Comparison of ENCODE assay signal across 8 cellular contexts in the genomic region with DNA sequence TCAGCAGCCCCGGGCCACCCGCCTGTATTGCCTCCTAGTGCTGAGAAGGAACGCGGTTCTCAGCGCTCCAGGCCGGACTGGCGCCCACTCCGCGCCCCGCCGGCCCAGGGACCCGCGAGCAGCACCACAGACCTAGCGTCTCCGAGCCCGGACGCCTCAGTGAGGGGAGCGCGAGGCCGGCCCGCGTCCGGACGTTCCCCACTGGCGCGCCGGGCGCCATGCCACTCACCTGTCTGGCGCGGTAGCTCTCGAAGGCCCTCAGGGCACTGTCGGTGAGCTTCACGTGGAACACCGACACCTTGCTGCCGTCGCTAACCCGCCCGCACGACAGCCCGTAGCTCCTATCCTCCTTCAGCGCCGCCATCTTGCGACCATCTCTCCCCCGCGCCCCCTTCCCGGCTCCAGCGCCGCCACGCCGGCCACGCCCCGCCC. TPM values are rescaled to one million over a fixed set of nuclear protein-coding genes. Genes with fewer than 3 reads are reported as not detected.
DNase-seq lines count a peak whose midpoint lies in the region; ATAC-seq, FAIRE-seq and TF ChIP-seq lines count a peak whose summit lies in the region.

A gene (minus strand): TSS at position 379 of the 432 bp plus-strand sequence. CDS start 15 bp downstream, at position 364.

- no peaks in the 10 kb centered on the region for H3K27me3 ChIP-seq in OCI-LY1 (ENCODE audit: insufficient read depth, low read length)
- no peaks in the 10 kb centered on the region for H3K27me3 ChIP-seq in endothelial cell of umbilical vein (ENCODE audit: control insufficient read depth in 2 of 2, insufficient read depth in 2 of 2, low read length in 2 of 2)
- no peaks in the 10 kb centered on the region for H3K27me3 ChIP-seq in neural cell (ENCODE audit: insufficient read depth, low read depth, low read length)

- peak within 1 kb of the TSS; percentile 49 for H3K27ac ChIP-seq in OCI-LY1 (ENCODE audit: low read depth, low read length, poor library complexity, severe bottlenecking)
- H3K27ac ChIP-seq in endothelial cell of umbilical vein (ENCODE audit: insufficient read depth, low read depth, low read length): peak within 1 kb of the TSS; percentile 89
- peak within 1 kb of the TSS; percentile 78 for H3K27ac ChIP-seq in neural cell (ENCODE audit: low read length)

- no peaks in the 10 kb centered on the region for H3K9me2 ChIP-seq in OCI-LY1 (ENCODE audit: low read depth, low read length)
- H3K9me2 ChIP-seq in neural cell (ENCODE audit: insufficient read depth, low read length): no peaks in the 10 kb centered on the region

- H3K4me2 ChIP-seq in OCI-LY1 (ENCODE audit: low read length) (peak within 1 kb of the TSS; percentile 87), endothelial cell of umbilical vein (ENCODE audit: insufficient read depth, low read length) (peak within 1 kb of the TSS; percentile 94), neural cell (ENCODE audit: low read length) (peak within 1 kb of the TSS; percentile 94)

- H3K36me3 Mint-ChIP-seq in activated naive CD4-positive, alpha-beta T cell treated with anti-CD3 and anti-CD28 coated beads for 36 hours (ENCODE audit: low read depth): peaks cover 1% of the 10 kb centered on the region

- H3K9me1 ChIP-seq in endothelial cell of umbilical vein (replicated peaks; ENCODE audit: control insufficient read depth, extremely low read depth, insufficient read depth, low read length): no peaks in the 10 kb centered on the region

- 0 out of 2 replicates have a peak, but pooled peaks have one; percentile 4 for TF ChIP-seq CTCF in OCI-LY1 (IDR thresholded peaks at IDR 0.05; ENCODE audit: low read length)
- no peak for TF ChIP-seq CTCF in endothelial cell of umbilical vein (IDR thresholded peaks at IDR 0.05; ENCODE audit: extremely low read depth in 1 of 2, insufficient read depth in 1 of 2, low read depth in 1 of 2, low read length in 2 of 2)
- TF ChIP-seq CTCF in neural cell (IDR thresholded peaks at IDR 0.05; ENCODE audit: poor library complexity, severe bottlenecking): no peak

- H3K9ac ChIP-seq in OCI-LY1 (ENCODE audit: low read length): peak within 1 kb of the TSS; percentile 81
- H3K9ac ChIP-seq in endothelial cell of umbilical vein (replicated peaks; ENCODE audit: extremely low read depth, insufficient read depth, low read length): peak within 1 kb of the TSS; percentile 97
- peak within 1 kb of the TSS; percentile 90 for H3K9ac ChIP-seq in neural cell (ENCODE audit: low read length)

- no peak for TF ChIP-seq EP300 in neural cell (conservative IDR thresholded peaks at IDR 0.05; ENCODE audit: poor library complexity, severe bottlenecking)

- POLR2A ChIA-PET in endothelial cell of umbilical vein (lab: Charles Lee): interaction anchor here (1.3 to 2.1 kb wide), 4 partner anchors 21 to 51 kb away, joined by 3 to 8 read pairs (median 4); a partner anchor contains a TSS

- no peaks in the 10 kb centered on the region for H3K9me3 Mint-ChIP-seq in activated naive CD4-positive, alpha-beta T cell treated with anti-CD3 and anti-CD28 coated beads for 36 hours

- no peak for DNase-seq in activated naive CD4-positive, alpha-beta T cell treated with anti-CD3 and anti-CD28 coated beads for 36 hours
- no peak for DNase-seq in activated naive CD4-positive, alpha-beta T cell (lab: John Stamatoyannopoulos, UW)
- DNase-seq in endothelial cell of umbilical vein (ENCODE audit: low read depth, low spot score) (no peak), AG08395 (ENCODE audit: low spot score) (no peak)
- no peak for DNase-seq in stimulated activated CD4-positive, alpha-beta T cell treated with anti-CD3 and anti-CD28 coated beads, Interleukin-12 subunit alpha, Interleukin-12 subunit beta, amount 100 ng/mL, for 4 hours

- H4K20me1 ChIP-seq in OCI-LY1 (ENCODE audit: insufficient read depth, low read length) (no peaks in the 10 kb centered on the region), endothelial cell of umbilical vein (replicated peaks; ENCODE audit: control insufficient read depth, extremely low read depth, insufficient read depth, low read length) (no peaks in the 10 kb centered on the region), neural cell (ENCODE audit: insufficient read depth) (no peaks in the 10 kb centered on the region)

- no peak for FAIRE-seq in endothelial cell of umbilical vein (lab: Jason Lieb, UNC)

- H3K4me1 ChIP-seq in OCI-LY1 (ENCODE audit: insufficient read depth, low read length, severe bottlenecking) (peaks cover 24% of the 10 kb centered on the region), endothelial cell of umbilical vein (ENCODE audit: control insufficient read depth, extremely low read depth, insufficient read depth, low read length) (peaks cover 12% of the 10 kb centered on the region)

- ATAC-seq in GM19351 (IDR thresholded peaks at IDR 0.05; ENCODE audit: unreplicated experiment): no peak

- H3K27me3 Mint-ChIP-seq in activated naive CD4-positive, alpha-beta T cell treated with anti-CD3 and anti-CD28 coated beads for 36 hours (ENCODE audit: low read depth): no peaks in the 10 kb centered on the region

- CTCF ChIA-PET in activated naive CD4-positive, alpha-beta T cell treated with anti-CD3 and anti-CD28 coated beads for 36 hours (lab: Charles Lee): interaction anchor here (2.2 to 4.2 kb wide), 6 partner anchors 11 to 67 kb away, joined by 9 to 26 read pairs (median 16); a partner anchor contains a TSS
- CTCF ChIA-PET in endothelial cell of umbilical vein (lab: Charles Lee): interaction anchor here (0.7 to 3.6 kb wide), 10 partner anchors 10 to 71 kb away, joined by 4 to 25 read pairs (median 6); a partner anchor contains a TSS

- dilution Hi-C loops in endothelial cell of umbilical vein (cut with MboI; ENCODE audit: extremely low pct_ligation_motif_present, low sequenced_read_pairs): no loop called here

- TF ChIP-seq POLR2A in endothelial cell of umbilical vein (IDR thresholded peaks at IDR 0.05; ENCODE audit: low read depth, low read length): peak; percentile 95

- H3K36me3 ChIP-seq in OCI-LY1 (ENCODE audit: insufficient read depth, low read length): peaks cover 4% of the 10 kb centered on the region
- no peaks in the 10 kb centered on the region for H3K36me3 ChIP-seq in endothelial cell of umbilical vein (ENCODE audit: control insufficient read depth in 2 of 2, extremely low read depth in 1 of 2, insufficient read depth in 2 of 2, low read length in 2 of 2)
- no peaks in the 10 kb centered on the region for H3K36me3 ChIP-seq in neural cell (ENCODE audit: insufficient read depth, low read length)

- H3K79me2 ChIP-seq in OCI-LY1 (ENCODE audit: insufficient read depth, low read length) (peaks cover 16% of the 10 kb centered on the region), endothelial cell of umbilical vein (ENCODE audit: control insufficient read depth, insufficient read depth, low read length) (peaks cover 44% of the 10 kb centered on the region), neural cell (replicated peaks; ENCODE audit: insufficient read depth, low read length) (peaks cover 17% of the 10 kb centered on the region)

- peak within 1 kb of the TSS; percentile 85 for H3K4me3 Mint-ChIP-seq in activated naive CD4-positive, alpha-beta T cell treated with anti-CD3 and anti-CD28 coated beads for 36 hours

- peak within 1 kb of the TSS; percentile 89 for H3K4me3 ChIP-seq in OCI-LY1 (ENCODE audit: low read depth, low read length, poor library complexity, severe bottlenecking)
- H3K4me3 ChIP-seq in endothelial cell of umbilical vein (replicated peaks in 1 of 3; ENCODE audit: insufficient read depth in 1 of 3, low read depth in 1 of 3, low read length in 3 of 3): peak within 1 kb of the TSS; percentile 71 to 85 (median 82)
- H3K4me3 ChIP-seq in neural cell (ENCODE audit: low read length): peak within 1 kb of the TSS; percentile 98

- no peak within 1 kb of the TSS for H2AFZ ChIP-seq in OCI-LY1 (ENCODE audit: low read length)
- peak within 1 kb of the TSS; percentile 68 for H2AFZ ChIP-seq in endothelial cell of umbilical vein (ENCODE audit: low read depth, low read length)
- no peak within 1 kb of the TSS for H2AFZ ChIP-seq in neural cell (ENCODE audit: low read depth, low read length)

- BruUV-seq in endothelial cell of umbilical vein (replicated peaks; lab: Mats Ljungman, UMichigan): no TSS peak

- TF ChIP-seq RAD21 in neural cell (conservative IDR thresholded peaks at IDR 0.05): peak; percentile 49

- intact Hi-C loops in activated naive CD4-positive, alpha-beta T cell treated with anti-CD3 and anti-CD28 coated beads for 36 hours (cut with micrococcal nuclease): loop anchor here (1.0 to 2.0 kb wide), 17 partner anchors 23 to 799 kb away; a partner anchor contains a TSS
- intact Hi-C loops in endothelial cell of umbilical vein (cut with micrococcal nuclease): loop anchor here (1.0 to 2.0 kb wide), 6 partner anchors 23 to 105 kb away; a partner anchor contains a TSS

- no peaks in the 10 kb centered on the region for H3F3A ChIP-seq in OCI-LY1 (ENCODE audit: insufficient read depth, low read length)
- H3F3A ChIP-seq in neural cell (ENCODE audit: insufficient read depth, low read length, poor library complexity, severe bottlenecking): no peaks in the 10 kb centered on the region

- no peaks in the 10 kb centered on the region for H3K9me3 ChIP-seq in OCI-LY1 (ENCODE audit: low read length)
- H3K9me3 ChIP-seq in endothelial cell of umbilical vein (replicated peaks; ENCODE audit: control insufficient read depth, insufficient read depth, low read length): no peaks in the 10 kb centered on the region
- no peaks in the 10 kb centered on the region for H3K9me3 ChIP-seq in neural cell (ENCODE audit: low read length)

- peak within 1 kb of the TSS; percentile 89 for H3K27ac Mint-ChIP-seq in activated naive CD4-positive, alpha-beta T cell treated with anti-CD3 and anti-CD28 coated beads for 36 hours

- H3K4me1 Mint-ChIP-seq in activated naive CD4-positive, alpha-beta T cell treated with anti-CD3 and anti-CD28 coated beads for 36 hours (ENCODE audit: low read depth): peaks cover 20% of the 10 kb centered on the region

TF ChIP-seq in endothelial cell of umbilical vein, 7 proteins besides CTCF, POLR2A, EP300 and RAD21 (continues in another document):
- no peak for TF ChIP-seq MYC (IDR thresholded peaks at IDR 0.05; ENCODE audit: low read depth, low read length)

TF ChIP-seq in neural cell, 6 proteins besides CTCF, POLR2A, EP300 and RAD21 (continues in another document):
- TF ChIP-seq POLR2AphosphoS5 (IDR thresholded peaks at IDR 0.05) (peak; percentile 96), MXI1 (conservative IDR thresholded peaks at IDR 0.05; ENCODE audit: poor library complexity, severe bottlenecking) (peak; percentile 83)

RNA-seq across cellular contexts. Expression of the gene that starts here (rescaled TPM):
- 10 to 100 TPM; 14.1 TPM for total RNA-seq in activated naive CD4-positive, alpha-beta T cell treated with anti-CD3 and anti-CD28 coated beads for 36 hours
- 15.5 and 18.2 TPM in 2 replicates for total RNA-seq in endothelial cell of umbilical vein
- 9.9 and 13.4 TPM in 2 replicates for polyA plus RNA-seq in endothelial cell of umbilical vein
- 6.0 and 8.9 TPM in 2 replicates for polyA plus RNA-seq in endothelial cell of umbilical vein (2011; cell fraction: cytosol; rRNA removed)
- 17.1 and 19.4 TPM in 2 replicates for polyA plus RNA-seq in endothelial cell of umbilical vein (2011; cell fraction: nucleus; rRNA removed)
- polyA plus RNA-seq in endothelial cell of umbilical vein (2012): 8.3 and 9.7 TPM in 2 replicates
- polyA minus RNA-seq in endothelial cell of umbilical vein: 8.3 and 11.7 TPM in 2 replicates
- 7.1 TPM for polyA minus RNA-seq in endothelial cell of umbilical vein (2011; cell fraction: cytosol; rRNA and poly(A)+ RNA removed)
- polyA minus RNA-seq in endothelial cell of umbilical vein (2011; cell fraction: nucleus; rRNA and poly(A)+ RNA removed): 11.2 and 18.2 TPM in 2 replicates
- 7.2 and 8.8 TPM in 2 replicates for polyA plus RNA-seq in neural cell
- 8.9 and 12.4 TPM in 2 replicates for polyA minus RNA-seq in neural cell
